In the genomic region with DNA sequence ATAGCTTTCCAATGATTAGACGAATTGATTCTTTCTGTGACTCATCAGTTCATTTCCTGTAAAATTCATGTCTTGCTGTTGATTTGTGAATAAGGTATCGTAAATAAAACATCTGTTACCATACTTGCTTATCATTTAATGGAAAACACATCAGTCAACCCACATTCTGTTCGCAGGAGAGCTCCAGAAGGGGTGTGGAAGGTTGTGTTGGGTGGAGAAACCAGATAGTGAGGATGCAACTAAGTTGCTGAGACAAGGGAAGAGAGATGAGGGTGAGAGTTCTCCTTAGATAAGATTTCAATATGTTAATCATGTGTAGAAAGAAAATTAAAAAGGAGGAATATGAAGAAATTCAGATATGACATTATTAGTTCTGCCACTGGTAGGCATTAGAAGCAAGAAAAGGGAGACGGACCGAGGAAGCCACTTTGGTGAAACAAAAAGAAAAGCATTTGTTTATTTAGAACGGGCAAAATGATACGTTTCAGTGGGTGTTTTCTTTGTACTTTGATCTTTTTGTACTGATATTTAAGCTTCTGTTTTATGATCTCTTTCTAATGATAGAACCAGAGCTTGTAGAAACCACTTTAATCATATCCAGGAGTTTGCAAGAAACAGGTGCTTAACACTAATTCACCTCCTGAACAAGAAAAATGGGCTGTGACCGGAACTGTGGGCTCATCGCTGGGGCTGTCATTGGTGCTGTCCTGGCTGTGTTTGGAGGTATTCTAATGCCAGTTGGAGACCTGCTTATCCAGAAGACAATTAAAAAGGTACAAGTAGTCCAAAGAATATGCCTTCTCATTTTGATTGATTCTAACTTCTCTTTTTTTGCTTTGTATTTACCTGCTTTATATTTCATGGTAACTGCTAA, we compare ENCODE assay signal across 27 cellular contexts. TPM values are rescaled to one million over a fixed set of nuclear protein-coding genes. Genes with fewer than 3 reads are reported as not detected.
DNase-seq lines count a peak whose midpoint lies in the region; ATAC-seq, FAIRE-seq and TF ChIP-seq lines count a peak whose summit lies in the region.
"Had no signal": no experiment of that assay in that cellular context is flagged by ENCODE, and none has a peak within 500 bp of the region (broad histone marks: within the 10 kb centered on the region; RNA-seq: fewer than 3 reads in every experiment).

No MANE protein-coding gene starts in this region.

- no peak overlapping the region for H3K4me3 Mint-ChIP-seq in effector memory CD8-positive, alpha-beta T cell
- H3K4me3 Mint-ChIP-seq: activated naive CD8-positive, alpha-beta T cell treated with anti-CD3 and anti-CD28 coated beads, Interleukin-2, amount 50 U/mL, for 24 hours; activated T-cell treated with anti-CD3 and anti-CD28 coated beads, Interleukin-2, amount 50 U/mL, for 4 hours; nephron progenitor cell; T-helper 1 cell treated with Interleukin-12 subunit alpha and Interleukin-12 subunit beta and Interleukin-4 antibody, amounts not matched to agents 30 μg/mL and 1 μg/mL, for 36 hours had no signal

- no peaks in the 10 kb centered on the region for H3K4me1 ChIP-seq in A549

- H3K9me3 ChIP-seq in A549 = no peaks in the 10 kb centered on the region
- H3K9me3 ChIP-seq: ovary, SJSA1 had no signal

- no peak overlapping the region for H3K27ac Mint-ChIP-seq in effector memory CD8-positive, alpha-beta T cell
- H3K27ac Mint-ChIP-seq: activated naive CD8-positive, alpha-beta T cell treated with anti-CD3 and anti-CD28 coated beads, Interleukin-2, amount 50 U/mL, for 24 hours; nephron progenitor cell; T-helper 1 cell treated with Interleukin-12 subunit alpha and Interleukin-12 subunit beta and Interleukin-4 antibody, amounts not matched to agents 30 μg/mL and 1 μg/mL, for 36 hours had no signal

- TF ChIP-seq RAD21 in A549 (conservative IDR thresholded peaks at IDR 0.05 in 1 of 2, IDR thresholded peaks at IDR 0.05 in 1 of 2) = no peak

- POLR2A ChIA-PET in A549 (lab: Yijun Ruan, JAX) = no interaction called here

- H3K27ac ChIP-seq in A549 = no peak overlapping the region
- H3K27ac ChIP-seq: C4-2B, ovary, SJSA1 had no signal

- no peaks in the 10 kb centered on the region for H3K4me1 Mint-ChIP-seq in effector memory CD8-positive, alpha-beta T cell (ENCODE audit: low read depth in 2 of 2)
- H3K4me1 Mint-ChIP-seq: activated naive CD8-positive, alpha-beta T cell treated with anti-CD3 and anti-CD28 coated beads, Interleukin-2, amount 50 U/mL, for 24 hours; nephron progenitor cell had no signal

- no peaks in the 10 kb centered on the region for H3K27me3 Mint-ChIP-seq in effector memory CD8-positive, alpha-beta T cell
- H3K27me3 Mint-ChIP-seq: activated naive CD8-positive, alpha-beta T cell treated with anti-CD3 and anti-CD28 coated beads, Interleukin-2, amount 50 U/mL, for 24 hours had no signal

- TF ChIP-seq POLR2A in A549 (IDR thresholded peaks at IDR 0.05; ENCODE audit: low read length) = no peak

- peak; percentile 46 for FAIRE-seq in A549 (lab: Jason Lieb, UNC)
- peak; percentile 76 for FAIRE-seq in islet of Langerhans (lab: Jason Lieb, UNC)
- FAIRE-seq: D721Med, GM18507, kidney had no signal

- DNase-seq in A549 (ENCODE audit: low read depth in 1 of 2, low spot score in 1 of 2) (no peak), CMK (ENCODE audit: low read depth) (peak; percentile 98), OCI-M2 (lab: John Stamatoyannopoulos, UW; ENCODE audit: unreplicated experiment) (peak; percentile 40), Kasumi-1 (lab: John Stamatoyannopoulos, UW) (no peak), NCI-H2107 (lab: John Stamatoyannopoulos, UW) (no peak)
- DNase-seq in effector memory CD8-positive, alpha-beta T cell = no peak
- no peak for DNase-seq in activated CD4-positive, alpha-beta T cell treated with anti-CD3 and anti-CD28 coated beads, Interleukin-2, amount 50 U/mL, for 48 hours
- DNase-seq: activated CD4-positive, alpha-beta T cell treated with anti-CD3 and anti-CD28 coated beads for 48 hours; activated naive CD8-positive, alpha-beta T cell treated with anti-CD3 and anti-CD28 coated beads, Interleukin-2, amount 50 U/mL, for 24 hours; activated T-cell treated with anti-CD3 and anti-CD28 coated beads, Interleukin-2, amount 50 U/mL, for 4 hours; cerebellar nuclear complex; kidney; mammary epithelial cell; NCI-H1694 treated with DMSO at 0.1 percent for 48 hours; NCI-H2171 treated with DMSO at 0.1 percent for 48 hours; NCI-H526 treated with DMSO at 0.1 percent for 48 hours; nephron progenitor cell; ovary; retina; stimulated activated CD4-positive, alpha-beta T cell treated with anti-CD3 and anti-CD28 coated beads, Interleukin-12 subunit alpha, Interleukin-12 subunit beta, amount 100 ng/mL, for 4 hours; stimulated activated CD4-positive, alpha-beta T cell treated with anti-CD3 and anti-CD28 coated beads, Interleukin-4, amount 100 ng/mL, for 1 hour had no signal

- no peaks in the 10 kb centered on the region for H3K36me3 Mint-ChIP-seq in effector memory CD8-positive, alpha-beta T cell (ENCODE audit: insufficient read depth)

- CTCF ChIA-PET in A549 (lab: Yijun Ruan, JAX) = no interaction called here

- no peak for TF ChIP-seq EP300 in A549 (IDR thresholded peaks at IDR 0.05)

- H3K4me2 ChIP-seq in A549 = no peak overlapping the region

- no peak for ATAC-seq in A549
- no peak for ATAC-seq in effector memory CD8-positive, alpha-beta T cell (replicated peaks)
- ATAC-seq: activated naive CD8-positive, alpha-beta T cell treated with anti-CD3 and anti-CD28 coated beads, Interleukin-2, amount 50 U/mL, for 24 hours; activated T-cell treated with anti-CD3 and anti-CD28 coated beads, Interleukin-2, amount 50 U/mL, for 4 hours had no signal

- H3K4me3 ChIP-seq in A549 = no peak overlapping the region
- H3K4me3 ChIP-seq: ovary, SJSA1 had no signal

- no peak for TF ChIP-seq CTCF in A549 (IDR thresholded peaks at IDR 0.05)

- H3K9me3 Mint-ChIP-seq in effector memory CD8-positive, alpha-beta T cell = no peaks in the 10 kb centered on the region
- H3K9me3 Mint-ChIP-seq: activated naive CD8-positive, alpha-beta T cell treated with anti-CD3 and anti-CD28 coated beads, Interleukin-2, amount 50 U/mL, for 24 hours; activated T-cell treated with anti-CD3 and anti-CD28 coated beads, Interleukin-2, amount 50 U/mL, for 4 hours; nephron progenitor cell; T-helper 1 cell treated with Interleukin-12 subunit alpha and Interleukin-12 subunit beta and Interleukin-4 antibody, amounts not matched to agents 30 μg/mL and 1 μg/mL, for 36 hours had no signal

- WGBS in A549 (ENCODE audit: missing lambda C conversion rate) = 76% methylated on average over 9 of the region's 9 CpGs

TF ChIP-seq in A549, 52 proteins besides CTCF, POLR2A, EP300 and RAD21:
- no peak for TF ChIP-seq JUN (IDR thresholded peaks at IDR 0.05)
- TF ChIP-seq MAZ (IDR thresholded peaks at IDR 0.05; ENCODE audit: borderline replicate concordance, low read depth, low read length) = no peak
- TF ChIP-seq SREBF2 (IDR thresholded peaks at IDR 0.05) = no peak
- TF ChIP-seq HEYL (CRISPR knock-in tag; IDR thresholded peaks at IDR 0.05) = no peak
- TF ChIP-seq ZSCAN20 (CRISPR knock-in tag; IDR thresholded peaks at IDR 0.05) = no peak
- no peak for TF ChIP-seq HOXA7 (CRISPR knock-in tag; IDR thresholded peaks at IDR 0.05)
- no peak for TF ChIP-seq ZFP36 (IDR thresholded peaks at IDR 0.05; ENCODE audit: borderline replicate concordance, partially characterized antibody)
- no peak for TF ChIP-seq NFE2L2 (conservative IDR thresholded peaks at IDR 0.05; ENCODE audit: low read length)
- TF ChIP-seq BHLHE40 (IDR thresholded peaks at IDR 0.05; ENCODE audit: low read depth, low read length) = no peak
- TF ChIP-seq, protein P1, sequence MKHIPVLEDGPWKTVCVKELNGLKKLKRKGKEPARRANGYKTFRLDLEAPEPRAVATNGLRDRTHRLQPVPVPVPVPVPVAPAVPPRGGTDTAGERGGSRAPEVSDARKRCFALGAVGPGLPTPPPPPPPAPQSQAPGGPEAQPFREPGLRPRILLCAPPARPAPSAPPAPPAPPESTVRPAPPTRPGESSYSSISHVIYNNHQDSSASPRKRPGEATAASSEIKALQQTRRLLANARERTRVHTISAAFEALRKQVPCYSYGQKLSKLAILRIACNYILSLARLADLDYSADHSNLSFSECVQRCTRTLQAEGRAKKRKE (CRISPR knock-in tag; IDR thresholded peaks at IDR 0.05; ENCODE audit: low read depth) = no peak
- TF ChIP-seq FOSL2 (IDR thresholded peaks at IDR 0.05) = no peak
- TF ChIP-seq FOSL2 (CRISPR knock-in tag; IDR thresholded peaks at IDR 0.05) = no peak

RNA-seq across cellular contexts. Expression of gene CD36, which starts 7.9 kb away (rescaled TPM):
- polyA plus RNA-seq in A549 (2011; rRNA removed) = 0.37 and 0.60 TPM in 2 replicates
- 0.03 and 0.06 TPM in 2 replicates for polyA plus RNA-seq in A549 (2012; cell fraction: cytosol; rRNA removed)
- polyA plus RNA-seq in A549 (2012; cell fraction: nucleus; rRNA removed) = 0.02 TPM in 1 of 2 replicates, not detected in the other
- 0.11 to 0.13 TPM (median 0.12 TPM) in 3 replicates for polyA plus RNA-seq in A549 (2017; fragmentation: RNase III; extraction: RNeasy Plus Mini Kit Qiagen cat#74134 plus additional on column Dnase treatment)
- polyA minus RNA-seq in A549 (2011; rRNA and poly(A)+ RNA removed) = 0.04 TPM in 1 of 2 replicates, not detected in the other

Comparison
In these comparisons a context has a peak if more than half of its experiments do, and no peak if none do; other contexts are left out.
1. DNase-seq: peak in CMK (single experiment) and OCI-M2 (single experiment); none in A549 (0 of 2), effector memory CD8-positive, alpha-beta T cell (0 of 3), activated CD4-positive, alpha-beta T cell treated with anti-CD3 and anti-CD28 coated beads, Interleukin-2, amount 50 U/mL, for 48 hours (0 of 2), Kasumi-1 (0 of 2) and NCI-H2107 (single experiment).